15 cellular contexts compared by ENCODE assay signal in the genomic region with DNA sequence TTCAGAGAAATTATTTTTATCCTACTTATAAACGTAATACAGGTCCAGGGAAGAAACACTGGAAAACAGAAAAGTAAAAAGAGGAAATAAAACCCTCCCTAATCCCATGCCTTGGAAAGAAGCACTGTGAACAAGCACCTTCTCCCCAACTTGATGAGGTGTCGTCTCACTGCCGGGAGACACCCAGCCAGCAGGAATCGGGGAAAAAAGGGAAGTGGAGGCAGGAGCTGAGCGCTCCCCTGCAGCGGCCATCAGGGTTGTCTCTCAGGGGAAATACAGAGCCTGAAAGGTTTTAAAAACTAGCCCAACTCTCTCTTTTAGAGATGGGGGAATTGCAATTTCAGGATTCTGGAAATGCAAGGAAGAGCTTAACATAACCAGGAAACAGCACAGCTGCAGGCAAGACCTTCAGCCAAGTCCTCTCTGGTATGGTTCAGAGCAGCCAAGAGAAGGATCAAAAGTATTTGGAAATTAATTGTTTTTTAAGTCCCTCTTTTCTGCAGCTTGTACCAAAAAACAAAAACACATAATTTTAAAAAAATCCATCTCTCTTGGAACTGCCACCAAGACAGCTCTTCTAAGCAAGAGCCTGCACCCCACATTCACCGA.
DNase-seq lines count a peak whose midpoint lies in the region; ATAC-seq and TF ChIP-seq lines count a peak whose summit lies in the region.
"Had no signal": no experiment of that assay in that cellular context is flagged by ENCODE, and none has a peak within 500 bp of the region (broad histone marks: within the 10 kb centered on the region; RNA-seq: fewer than 3 reads in every experiment).

No MANE protein-coding gene starts in this region.

- H3K9ac ChIP-seq in endodermal cell (ENCODE audit: extremely low read depth, low read length, poor library complexity, severe bottlenecking) = no peak overlapping the region

- H3K27ac ChIP-seq in endodermal cell (ENCODE audit: low read depth, low read length) (no peak overlapping the region), tibial nerve (peak overlapping the region in 3 of 4 donors; percentile 11 to 52 (median 26))

- no peaks in the 10 kb centered on the region for H3K9me3 ChIP-seq in endodermal cell (ENCODE audit: control insufficient read depth, low read length)
- H3K9me3 ChIP-seq in tibial nerve = no peaks in the 10 kb centered on the region

- POLR2A ChIA-PET in naive thymus-derived CD8-positive, alpha-beta T cell (lab: Charles Lee) = no interaction called here

- H3K4me1 ChIP-seq in endodermal cell (ENCODE audit: control insufficient read depth, insufficient read depth, low read length) = peaks cover 6% of the 10 kb centered on the region
- H3K4me1 ChIP-seq in tibial nerve = peaks cover 0 to 60% (median 13%) of the 10 kb centered on the region in 4 donors

- no peak for TF ChIP-seq EP300 in tibial nerve (IDR thresholded peaks at IDR 0.05)

- TF ChIP-seq CTCF in endodermal cell (conservative IDR thresholded peaks at IDR 0.05) (no peak), tibial nerve (IDR thresholded peaks at IDR 0.05) (no peak)

- H3K9me3 Mint-ChIP-seq in endodermal cell = no peaks in the 10 kb centered on the region
- H3K9me3 Mint-ChIP-seq in naive thymus-derived CD8-positive, alpha-beta T cell = peaks cover 0 to 4% (median 0%) of the 10 kb centered on the region in 9 donors

- H3K4me3 ChIP-seq in endodermal cell (ENCODE audit: low read length) (no peak overlapping the region), tibial nerve (no peak overlapping the region)

- DNase-seq in SIG-M5 treated with dmso at 0.1 percent for 504 hours (lab: John Stamatoyannopoulos, UW; ENCODE audit: unreplicated experiment) = peak; percentile 9
- DNase-seq in SIG-M5 (lab: John Stamatoyannopoulos, UW) = no peak
- DNase-seq in MV-4-11 (lab: John Stamatoyannopoulos, UW) = peak; percentile 13
- DNase-seq in endodermal cell = peak; percentile 44
- DNase-seq in tibial nerve (ENCODE audit: low spot score in 2 of 2) = no peak
- no peak for DNase-seq in naive thymus-derived CD8-positive, alpha-beta T cell
- no peak for DNase-seq in LoVo (ENCODE audit: low spot score)
- DNase-seq in stimulated activated naive CD4-positive, alpha-beta T cell treated with Interleukin-2 at 50 U/mL for 16 hours (lab: John Stamatoyannopoulos, UW) = no peak
- DNase-seq: 8988T, DND-41, Kasumi-1, NCI-H1417, NCI-H187 treated with DMSO at 0.1 percent for 48 hours, NCI-H526 treated with DMSO at 0.1 percent for 48 hours, RPMI8226 had no signal

- no peak for TF ChIP-seq POLR2A in tibial nerve (IDR thresholded peaks at IDR 0.05)

- WGBS in endodermal cell (ENCODE audit: insufficient coverage in 1 of 2, insufficient read length in 1 of 2), 2 experiments = 93% methylated on average over 6 of the region's 7 CpGs
- WGBS in tibial nerve, 2 donors = 45 to 59% methylated on average over 7 of the region's 7 CpGs

- peaks cover 9% of the 10 kb centered on the region for H3K4me1 Mint-ChIP-seq in endodermal cell
- H3K4me1 Mint-ChIP-seq in naive thymus-derived CD8-positive, alpha-beta T cell = no peaks in the 10 kb centered on the region

- H3K4me3 Mint-ChIP-seq in endodermal cell = no peak overlapping the region
- no peak overlapping the region for H3K4me3 Mint-ChIP-seq in naive thymus-derived CD8-positive, alpha-beta T cell

- no peaks in the 10 kb centered on the region for H3K36me3 Mint-ChIP-seq in endodermal cell (ENCODE audit: low read depth)
- no peaks in the 10 kb centered on the region for H3K36me3 Mint-ChIP-seq in naive thymus-derived CD8-positive, alpha-beta T cell

- no peaks in the 10 kb centered on the region for H3K36me3 ChIP-seq in endodermal cell (ENCODE audit: control insufficient read depth, insufficient read depth, low read length)
- H3K36me3 ChIP-seq in tibial nerve = no peaks in the 10 kb centered on the region

- no peaks in the 10 kb centered on the region for H3K27me3 ChIP-seq in endodermal cell (ENCODE audit: control insufficient read depth, insufficient read depth, low read length, poor library complexity, severe bottlenecking)
- H3K27me3 ChIP-seq in tibial nerve = no peaks in the 10 kb centered on the region

- no peaks in the 10 kb centered on the region for H3K27me3 Mint-ChIP-seq in endodermal cell (ENCODE audit: insufficient read depth)
- peaks cover 0 to 3% (median 0%) of the 10 kb centered on the region in 5 donors for H3K27me3 Mint-ChIP-seq in naive thymus-derived CD8-positive, alpha-beta T cell

- no peak overlapping the region for H3K27ac Mint-ChIP-seq in endodermal cell
- no peak overlapping the region for H3K27ac Mint-ChIP-seq in naive thymus-derived CD8-positive, alpha-beta T cell

- no peak for ATAC-seq in naive thymus-derived CD8-positive, alpha-beta T cell

Comparison
In these comparisons a context has a peak if more than half of its experiments do, and no peak if none do; other contexts are left out.
1. DNase-seq: peak in SIG-M5 treated with dmso at 0.1 percent for 504 hours (single experiment), MV-4-11 (single experiment) and endodermal cell (single experiment); none in SIG-M5 (single experiment), tibial nerve (0 of 2), naive thymus-derived CD8-positive, alpha-beta T cell (0 of 10), LoVo (single experiment) and stimulated activated naive CD4-positive, alpha-beta T cell treated with Interleukin-2 at 50 U/mL for 16 hours (single experiment).